In the genomic region with DNA sequence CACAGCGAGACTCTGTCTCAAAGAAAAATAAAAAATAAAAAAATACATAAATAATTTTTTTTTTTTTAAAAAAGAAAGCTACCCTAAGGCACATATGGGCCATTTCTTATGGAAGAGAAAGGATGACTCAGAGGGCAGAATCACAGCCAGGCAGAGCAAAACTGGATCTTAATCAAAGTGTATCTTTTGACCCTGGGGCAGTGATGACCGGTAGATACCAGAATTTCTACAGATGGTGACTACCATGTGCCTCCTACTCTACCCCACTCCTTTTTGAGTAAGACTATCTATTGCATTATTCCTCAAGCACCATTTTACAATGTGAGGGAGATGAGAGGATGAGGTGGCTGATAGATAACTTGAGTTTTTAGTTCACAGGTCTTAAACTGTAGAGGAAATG, we compare ENCODE assay signal across 2 cellular contexts.
TF ChIP-seq lines count a peak whose summit lies in the region.

No MANE protein-coding gene starts in this region.

TF ChIP-seq in SK-N-SH, 30 proteins besides CTCF, POLR2A, EP300 and RAD21 (continued from another document):
- TF ChIP-seq, protein P1, sequence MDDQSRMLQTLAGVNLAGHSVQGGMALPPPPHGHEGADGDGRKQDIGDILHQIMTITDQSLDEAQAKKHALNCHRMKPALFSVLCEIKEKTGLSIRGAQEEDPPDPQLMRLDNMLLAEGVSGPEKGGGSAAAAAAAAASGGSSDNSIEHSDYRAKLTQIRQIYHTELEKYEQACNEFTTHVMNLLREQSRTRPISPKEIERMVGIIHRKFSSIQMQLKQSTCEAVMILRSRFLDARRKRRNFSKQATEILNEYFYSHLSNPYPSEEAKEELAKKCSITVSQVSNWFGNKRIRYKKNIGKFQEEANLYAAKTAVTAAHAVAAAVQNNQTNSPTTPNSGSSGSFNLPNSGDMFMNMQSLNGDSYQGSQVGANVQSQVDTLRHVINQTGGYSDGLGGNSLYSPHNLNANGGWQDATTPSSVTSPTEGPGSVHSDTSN (IDR thresholded peaks at IDR 0.05): no peak
- TF ChIP-seq FOSL2 (IDR thresholded peaks at IDR 0.05; ENCODE audit: borderline replicate concordance, low read depth) (peak; percentile 7; the same call in 1 of the 2 replicates), ELF1 (IDR thresholded peaks at IDR 0.05) (no peak)
TF ChIP-seq in SK-N-SH: peak in this region for 1.

TF ChIP-seq in SK-N-SH treated with all-trans-retinoic acid at 6 μM for 48 hours, 23 proteins besides CTCF, POLR2A, EP300 and RAD21 (continued from another document):
- TF ChIP-seq, protein P2, sequence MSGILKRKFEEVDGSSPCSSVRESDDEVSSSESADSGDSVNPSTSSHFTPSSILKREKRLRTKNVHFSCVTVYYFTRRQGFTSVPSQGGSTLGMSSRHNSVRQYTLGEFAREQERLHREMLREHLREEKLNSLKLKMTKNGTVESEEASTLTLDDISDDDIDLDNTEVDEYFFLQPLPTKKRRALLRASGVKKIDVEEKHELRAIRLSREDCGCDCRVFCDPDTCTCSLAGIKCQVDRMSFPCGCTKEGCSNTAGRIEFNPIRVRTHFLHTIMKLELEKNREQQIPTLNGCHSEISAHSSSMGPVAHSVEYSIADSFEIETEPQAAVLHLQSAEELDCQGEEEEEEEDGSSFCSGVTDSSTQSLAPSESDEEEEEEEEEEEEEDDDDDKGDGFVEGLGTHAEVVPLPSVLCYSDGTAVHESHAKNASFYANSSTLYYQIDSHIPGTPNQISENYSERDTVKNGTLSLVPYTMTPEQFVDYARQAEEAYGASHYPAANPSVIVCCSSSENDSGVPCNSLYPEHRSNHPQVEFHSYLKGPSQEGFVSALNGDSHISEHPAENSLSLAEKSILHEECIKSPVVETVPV (CRISPR knock-in tag; IDR thresholded peaks at IDR 0.05): no peak
- TF ChIP-seq ZNF70 (CRISPR knock-in tag; IDR thresholded peaks at IDR 0.05): no peak
- TF ChIP-seq, protein P3, sequence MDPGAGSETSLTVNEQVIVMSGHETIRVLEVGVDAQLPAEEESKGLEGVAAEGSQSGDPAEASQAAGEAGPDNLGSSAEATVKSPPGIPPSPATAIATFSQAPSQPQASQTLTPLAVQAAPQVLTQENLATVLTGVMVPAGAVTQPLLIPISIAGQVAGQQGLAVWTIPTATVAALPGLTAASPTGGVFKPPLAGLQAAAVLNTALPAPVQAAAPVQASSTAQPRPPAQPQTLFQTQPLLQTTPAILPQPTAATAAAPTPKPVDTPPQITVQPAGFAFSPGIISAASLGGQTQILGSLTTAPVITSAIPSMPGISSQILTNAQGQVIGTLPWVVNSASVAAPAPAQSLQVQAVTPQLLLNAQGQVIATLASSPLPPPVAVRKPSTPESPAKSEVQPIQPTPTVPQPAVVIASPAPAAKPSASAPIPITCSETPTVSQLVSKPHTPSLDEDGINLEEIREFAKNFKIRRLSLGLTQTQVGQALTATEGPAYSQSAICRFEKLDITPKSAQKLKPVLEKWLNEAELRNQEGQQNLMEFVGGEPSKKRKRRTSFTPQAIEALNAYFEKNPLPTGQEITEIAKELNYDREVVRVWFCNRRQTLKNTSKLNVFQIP (CRISPR knock-in tag; IDR thresholded peaks at IDR 0.05; ENCODE audit: borderline replicate concordance, low read depth): no peak
- no peak for TF ChIP-seq ZFP30 (CRISPR knock-in tag; IDR thresholded peaks at IDR 0.05)
- no peak for TF ChIP-seq BACH2 (CRISPR knock-in tag; IDR thresholded peaks at IDR 0.05; ENCODE audit: borderline replicate concordance)
- no peak for TF ChIP-seq OSR1 (CRISPR knock-in tag; IDR thresholded peaks at IDR 0.05)
- TF ChIP-seq GLIS3 (CRISPR knock-in tag; IDR thresholded peaks at IDR 0.05): no peak
- TF ChIP-seq ZNF565 (CRISPR knock-in tag; conservative IDR thresholded peaks at IDR 0.05; ENCODE audit: low read depth): no peak
- no peak for TF ChIP-seq PATZ1 (CRISPR knock-in tag; IDR thresholded peaks at IDR 0.05; ENCODE audit: borderline replicate concordance)
- TF ChIP-seq TCF4 (CRISPR knock-in tag; IDR thresholded peaks at IDR 0.05; ENCODE audit: borderline replicate concordance): no peak
- TF ChIP-seq ZFP3 (CRISPR knock-in tag; IDR thresholded peaks at IDR 0.05): no peak
TF ChIP-seq in SK-N-SH treated with all-trans-retinoic acid at 6 μM for 48 hours: peak in this region for 0.
